ENCODE assay signal across 14 cellular contexts in genomic region chr6:123333000-123333756, GRCh38.
DNase-seq lines count a peak whose midpoint lies in the region; ATAC-seq and TF ChIP-seq lines count a peak whose summit lies in the region.
"Had no signal": no experiment of that assay in that cellular context is flagged by ENCODE, and none has a peak within 500 bp of the region (broad histone marks: within the 10 kb centered on the region; RNA-seq: fewer than 3 reads in every experiment).

No MANE protein-coding gene starts in this region.

- H3K4me3 ChIP-seq in astrocyte of the cerebellum (ENCODE audit: low read depth, low read length) (no peak overlapping the region), mesenchymal stem cell (ENCODE audit: insufficient read depth in 1 of 2, low read depth in 1 of 2, low read length in 2 of 2) (peak overlapping the region in 1 of 2 experiments; percentile 13)

- H4K8ac ChIP-seq in mesenchymal stem cell (ENCODE audit: low read length): no peak overlapping the region

- H3K23ac ChIP-seq in mesenchymal stem cell (ENCODE audit: low read length in 2 of 2): no peak overlapping the region

- H3K4ac ChIP-seq in mesenchymal stem cell (ENCODE audit: low read depth in 1 of 2, low read length in 2 of 2): no peak overlapping the region

- H3K9me3 ChIP-seq in mesenchymal stem cell (ENCODE audit: control insufficient read depth, low read length): no peaks in the 10 kb centered on the region
- H3K9me3 ChIP-seq: BE2C had no signal

- H3K9ac ChIP-seq in mesenchymal stem cell (ENCODE audit: low read length): no peak overlapping the region

- H3K18ac ChIP-seq in mesenchymal stem cell (ENCODE audit: low read depth in 1 of 2, low read length in 2 of 2): no peak overlapping the region

- no peak overlapping the region for H3K4me2 ChIP-seq in mesenchymal stem cell (ENCODE audit: low read length, poor library complexity, severe bottlenecking)

- no peaks in the 10 kb centered on the region for H3K27me3 ChIP-seq in mesenchymal stem cell (ENCODE audit: control insufficient read depth in 1 of 2, insufficient read depth in 1 of 2, low read length in 2 of 2)
- H3K27me3 ChIP-seq: BE2C had no signal

- H2AFZ ChIP-seq in mesenchymal stem cell (ENCODE audit: low read depth, low read length): no peak overlapping the region

- H2BK12ac ChIP-seq in mesenchymal stem cell (ENCODE audit: low read length in 2 of 2): no peak overlapping the region

- no peak overlapping the region for H3K14ac ChIP-seq in mesenchymal stem cell (ENCODE audit: low read length in 2 of 2)

- H2AK5ac ChIP-seq in mesenchymal stem cell (ENCODE audit: low read length, severe bottlenecking): no peak overlapping the region

- no peaks in the 10 kb centered on the region for H3K79me1 ChIP-seq in mesenchymal stem cell (replicated peaks; ENCODE audit: low read length, poor library complexity, severe bottlenecking)

- no peak overlapping the region for H3K27ac ChIP-seq in mesenchymal stem cell (ENCODE audit: low read length, poor library complexity, severe bottlenecking)

- H2BK120ac ChIP-seq in mesenchymal stem cell (ENCODE audit: low read depth, low read length): no peak overlapping the region

- no peak overlapping the region for H2BK15ac ChIP-seq in mesenchymal stem cell (ENCODE audit: low read depth, poor library complexity, severe bottlenecking)

- WGBS in mesenchymal stem cell: 71% methylated on average over 3 of the region's 3 CpGs

- no peaks in the 10 kb centered on the region for H3K36me3 ChIP-seq in mesenchymal stem cell (ENCODE audit: control insufficient read depth in 1 of 2, insufficient read depth in 2 of 2, low read depth in 1 of 2, low read length in 2 of 2)
- H3K36me3 ChIP-seq: BE2C had no signal

- in situ Hi-C loops in astrocyte of the cerebellum (cut with HindIII; ENCODE audit: low sequenced_read_pairs): no loop called here

- no peak overlapping the region for H2BK5ac ChIP-seq in mesenchymal stem cell (ENCODE audit: low read depth, low read length, poor library complexity, severe bottlenecking)

- TF ChIP-seq CTCF in astrocyte of the cerebellum (IDR thresholded peaks at IDR 0.05; ENCODE audit: low read depth, low read length, missing control alignments): no peak

- ATAC-seq in GM18511 (IDR thresholded peaks at IDR 0.05; ENCODE audit: unreplicated experiment): no peak

- peak; percentile 1 for DNase-seq in Daoy (ENCODE audit: low read depth)
- DNase-seq in NCI-H446 treated with DMSO at 0.1 percent for 48 hours (lab: John Stamatoyannopoulos, UW): peak; percentile 16
- DNase-seq in astrocyte of the cerebellum (ENCODE audit: low read depth): peak; percentile 11
- DNase-seq in mesenchymal stem cell: peak; percentile 5
- no peak for DNase-seq in midbrain (lab: John Stamatoyannopoulos, UW)
- no peak for DNase-seq in NCI-H524 (lab: John Stamatoyannopoulos, UW)
- DNase-seq in activated T-cell treated with anti-CD3 and anti-CD28 coated beads, Interleukin-2, amount 50 U/mL, for 1 hour: no peak
- DNase-seq: BE2C; CD4-positive, alpha-beta memory T cell; DND-41; GF-D8; NCI-H2029 treated with DMSO at 0.1 percent for 48 hours; NCI-H774 had no signal

- no peak overlapping the region for H4K91ac ChIP-seq in mesenchymal stem cell (ENCODE audit: low read length)

- no peaks in the 10 kb centered on the region for H3K4me1 ChIP-seq in mesenchymal stem cell (ENCODE audit: control insufficient read depth, insufficient read depth, low read depth, low read length)
- H3K4me1 ChIP-seq: BE2C had no signal

Comparison
In these comparisons a context has a peak if more than half of its experiments do, and no peak if none do; other contexts are left out.
1. DNase-seq: peak in Daoy (single experiment), NCI-H446 treated with DMSO at 0.1 percent for 48 hours (single experiment), astrocyte of the cerebellum (single experiment) and mesenchymal stem cell (single experiment); none in midbrain (single experiment), NCI-H524 (0 of 2) and activated T-cell treated with anti-CD3 and anti-CD28 coated beads, Interleukin-2, amount 50 U/mL, for 1 hour (single experiment).